6 cellular contexts compared by ENCODE assay signal in genomic region chr9:136726631-136727191, GRCh38. TPM values are rescaled to one million over a fixed set of nuclear protein-coding genes. Genes with fewer than 3 reads are reported as not detected.
DNase-seq lines count a peak whose midpoint lies in the region; ATAC-seq and TF ChIP-seq lines count a peak whose summit lies in the region.

No MANE protein-coding gene starts in this region.

- H3K4me3 ChIP-seq in GM12875 (ENCODE audit: low read depth, low read length): peak overlapping the region; percentile 99
- H3K4me3 ChIP-seq in SU-DHL-6 (ENCODE audit: insufficient read depth, low read length, poor library complexity, severe bottlenecking): peak overlapping the region; percentile 100

- H4K20me1 ChIP-seq in SU-DHL-6 (ENCODE audit: low read depth, low read length): peaks cover 18% of the 10 kb centered on the region; the same call in 1 of the 2 replicates

- DNase-seq in stimulated activated CD8-positive, alpha-beta memory T cell treated with anti-CD3 and anti-CD28 coated beads, Interleukin-4, amount 100 ng/mL, for 48 hours: peak; percentile 56
- DNase-seq in NCI-H345 (lab: John Stamatoyannopoulos, UW): no peak

- no peaks in the 10 kb centered on the region for H3K9me3 ChIP-seq in SU-DHL-6 (ENCODE audit: insufficient read depth, low read length)

- H3K9me2 ChIP-seq in SU-DHL-6 (replicated peaks; ENCODE audit: insufficient read depth, low read length): no peaks in the 10 kb centered on the region

- peak overlapping the region; percentile 86 for H3K4me2 ChIP-seq in SU-DHL-6 (ENCODE audit: low read depth, low read length, poor library complexity, severe bottlenecking)

- ATAC-seq in esophagus mucosa (peak; percentile 26), HG02571 (IDR thresholded peaks at IDR 0.05; ENCODE audit: unreplicated experiment) (no peak)

- H3F3A ChIP-seq in SU-DHL-6 (ENCODE audit: insufficient read depth): peaks cover 24% of the 10 kb centered on the region

- H3K27me3 ChIP-seq in SU-DHL-6 (ENCODE audit: low read length): no peaks in the 10 kb centered on the region

- H3K79me2 ChIP-seq in SU-DHL-6 (ENCODE audit: insufficient read depth, low read length): peaks cover 26% of the 10 kb centered on the region

- H3K36me3 ChIP-seq in SU-DHL-6 (ENCODE audit: low read length): peaks cover 24% of the 10 kb centered on the region

- peak overlapping the region; percentile 98 for H3K9ac ChIP-seq in SU-DHL-6 (ENCODE audit: low read length)

- peak overlapping the region; percentile 62 for H3K27ac ChIP-seq in SU-DHL-6 (ENCODE audit: low read depth, low read length)

- H2AFZ ChIP-seq in SU-DHL-6 (ENCODE audit: low read depth, low read length, severe bottlenecking): no peak overlapping the region

- TF ChIP-seq CTCF in GM12875 (IDR thresholded peaks at IDR 0.05; ENCODE audit: borderline replicate concordance, insufficient read depth, low read depth, low read length) (peak; percentile 81), SU-DHL-6 (IDR thresholded peaks at IDR 0.05; ENCODE audit: insufficient read depth, low read length, poor library complexity, severe bottlenecking) (peak; percentile 40)

RNA-seq across cellular contexts. Expression of gene DIPK1B, which starts 14.3 kb away (rescaled TPM):
- 0.76 TPM for total RNA-seq in esophagus mucosa

RNA-seq across cellular contexts. Expression of gene LCN10, which starts 16.0 kb away (rescaled TPM):
- total RNA-seq in esophagus mucosa: 1.3 TPM

RNA-seq across cellular contexts. Expression of gene LCN6, which starts 21.6 kb away (rescaled TPM):
- total RNA-seq in esophagus mucosa: 3.8 TPM

RNA-seq across cellular contexts. Expression of gene LCN8, which starts 31.3 kb away (rescaled TPM):
- total RNA-seq in esophagus mucosa: not detected

RNA-seq across cellular contexts. Expression of gene LCN15, which starts 37.6 kb away (rescaled TPM):
- not detected for total RNA-seq in esophagus mucosa
